Comparison of ENCODE assay signal across 7 cellular contexts in genomic region chr22:43145371-43145770, GRCh38. TPM values are rescaled to one million over a fixed set of nuclear protein-coding genes. Genes with fewer than 3 reads are reported as not detected.
DNase-seq lines count a peak whose midpoint lies in the region; ATAC-seq and TF ChIP-seq lines count a peak whose summit lies in the region.
"Not testable (repeated sequence)": the region's sequence is repeated elsewhere in the genome, so short reads cannot be mapped to it uniquely, and the experiment has no call there.

No MANE protein-coding gene starts in this region.

- not testable (repeated sequence) for H3K36me3 Mint-ChIP-seq in T-helper 17 cell (ENCODE audit: low read depth)

- H3K4me3 ChIP-seq in HEK293 (ENCODE audit: low read depth, low read length); breast epithelium; esophagus squamous epithelium; spleen: not testable (repeated sequence)
- peak overlapping the region in 1 of 2 experiments; percentile 50 for H3K4me3 ChIP-seq in neutrophil (ENCODE audit: low read depth in 1 of 2, low read length in 1 of 2)

- H3K27me3 ChIP-seq in breast epithelium; esophagus squamous epithelium; neutrophil; spleen (replicated peaks in 1 of 7): not testable (repeated sequence)

- DNase-seq in T-helper 17 cell; breast epithelium (ENCODE audit: low spot score in 2 of 2); esophagus squamous epithelium (lab: John Stamatoyannopoulos, UW); spleen: not testable (repeated sequence)

- TF ChIP-seq POLR2A in breast epithelium (IDR thresholded peaks at IDR 0.05); esophagus squamous epithelium (IDR thresholded peaks at IDR 0.05); spleen (IDR thresholded peaks at IDR 0.05): not testable (repeated sequence)

- H3K4me3 Mint-ChIP-seq in T-helper 17 cell: not testable (repeated sequence)

- H3K4me1 Mint-ChIP-seq in T-helper 17 cell: not testable (repeated sequence)

- peak overlapping the region; percentile 32 for H3K27ac Mint-ChIP-seq in T-helper 17 cell

- not testable (repeated sequence) for H3K9me3 ChIP-seq in HEK293 (ENCODE audit: control insufficient read depth, insufficient read depth, low read depth, low read length); T-helper 17 cell (ENCODE audit: control insufficient read depth, low read length, poor library complexity, severe bottlenecking); breast epithelium; esophagus squamous epithelium; neutrophil; spleen

- intact Hi-C loops in breast epithelium (cut with DNase I; ENCODE audit: low total_unique reads); esophagus squamous epithelium (cut with DNase I); spleen (cut with DNase I; ENCODE audit: low total_unique reads): not testable (repeated sequence)

- CTCF ChIA-PET in HEK293 (lab: Yijun Ruan, JAX): interaction anchor here (0.6 to 1.2 kb wide), 4 partner anchors 14 to 582 kb away, joined by 3 to 4 read pairs (median 4); no protein-coding TSS in a partner anchor

- ATAC-seq in T-helper 17 cell: not testable (repeated sequence)

- POLR2A ChIA-PET in HEK293 (lab: Yijun Ruan, JAX): not testable (repeated sequence)

- H3K36me3 ChIP-seq in HEK293 (ENCODE audit: control insufficient read depth in 2 of 2, insufficient read depth in 1 of 2, low read length in 2 of 2) (peaks cover 4 to 10% of the 10 kb centered on the region in 2 experiments; a peak in 2 of 3 replicates), esophagus squamous epithelium (peaks cover 0 to 12% (median 6%) of the 10 kb centered on the region in 3 donors)
- not testable (repeated sequence) for H3K36me3 ChIP-seq in breast epithelium, neutrophil, spleen

- not testable (repeated sequence) for H3K27me3 Mint-ChIP-seq in T-helper 17 cell

- H3K4me1 ChIP-seq in HEK293 (ENCODE audit: control insufficient read depth, insufficient read depth, low read length); breast epithelium: not testable (repeated sequence)
- H3K4me1 ChIP-seq in esophagus squamous epithelium (peaks cover 23 to 83% (median 27%) of the 10 kb centered on the region in 3 donors), neutrophil (ENCODE audit: control insufficient read depth in 1 of 2, insufficient read depth in 1 of 2, low read depth in 1 of 2, low read length in 1 of 2) (peaks cover 78 to 80% of the 10 kb centered on the region in 2 experiments), spleen (peaks cover 7 to 91% (median 54%) of the 10 kb centered on the region in 6 donors)

- not testable (repeated sequence) for TF ChIP-seq CTCF in C4-2B (conservative IDR thresholded peaks at IDR 0.05); HEK293 (tag by site-specific recombination; IDR thresholded peaks at IDR 0.05); breast epithelium (IDR thresholded peaks at IDR 0.05); esophagus squamous epithelium (IDR thresholded peaks at IDR 0.05); neutrophil (IDR thresholded peaks at IDR 0.05); spleen (IDR thresholded peaks at IDR 0.05 in 8 of 11, conservative IDR thresholded peaks at IDR 0.05 in 3 of 11)

- WGBS in esophagus squamous epithelium, 2 donors: 77 to 85% methylated on average over 8 of the region's 8 CpGs
- WGBS in spleen, 5 donors: 92 to 98% (median 96%) methylated on average over 8 of the region's 8 CpGs

- H3K27ac ChIP-seq in C4-2B (peak overlapping the region; percentile 90), breast epithelium (peak overlapping the region; percentile 54 to 58), esophagus squamous epithelium (peak overlapping the region in 3 of 4 donors; percentile 70 to 87 (median 75)), neutrophil (peak overlapping the region; percentile 91), spleen (peak overlapping the region in 5 of 8 donors; percentile 67 to 96 (median 87))
- not testable (repeated sequence) for H3K27ac ChIP-seq in HEK293 (ENCODE audit: extremely low read depth, low read depth, low read length)

TF ChIP-seq in HEK293, 187 proteins besides CTCF, POLR2A, EP300 and RAD21:
- peak; percentile 60; the same call in 1 of the 2 replicates for TF ChIP-seq SCRT1 (tag by site-specific recombination; IDR thresholded peaks at IDR 0.05; ENCODE audit: borderline replicate concordance)
- TF ChIP-seq SCRT2 (tag by site-specific recombination; IDR thresholded peaks at IDR 0.05): peak; percentile 67

RNA-seq across cellular contexts. Expression of gene MCAT, which starts 2.2 kb away (rescaled TPM):
- total RNA-seq in T-helper 17 cell: 10 to 100 TPM; 16.5 to 19.2 TPM
- 10 to 100 TPM; 18.6 to 31.1 (median 26.2) TPM for total RNA-seq in breast epithelium
- 10 to 100 TPM; 17.1 to 26.7 (median 22.1) TPM for total RNA-seq in esophagus squamous epithelium
- 10 to 100 TPM in 5 of 7 donors, 1 to 10 TPM in 2; 8.3 to 25.3 (median 11.3) TPM for total RNA-seq in spleen
- 10 to 100 TPM in 2 of 3 donors, 1 to 10 TPM in 1; 7.6 to 13.0 (median 11.7) TPM for polyA plus RNA-seq in spleen

RNA-seq across cellular contexts. Expression of gene TSPO, which starts 6.0 kb away (rescaled TPM):
- 10 to 100 TPM; 74.1 to 89.1 TPM for total RNA-seq in T-helper 17 cell
- 100 to 1,000 TPM; 250 to 468 (median 284) TPM for total RNA-seq in breast epithelium
- total RNA-seq in esophagus squamous epithelium: 1,000 to 10,000 TPM in 1 of 4 donors, 100 to 1,000 TPM in 3; 737 to 1,827 (median 875) TPM
- 100 to 1,000 TPM in 6 of 7 donors, 10 to 100 TPM in 1; 90.1 to 596 (median 199) TPM for total RNA-seq in spleen
- polyA plus RNA-seq in spleen: 100 to 1,000 TPM; 115 to 182 (median 122) TPM

RNA-seq across cellular contexts. Expression of gene BIK, which starts 34.8 kb away (rescaled TPM):
- total RNA-seq in T-helper 17 cell: 1 to 10 TPM; 2.3 to 3.8 TPM
- total RNA-seq in breast epithelium: 10 to 100 TPM in 2 of 3 donors, not detected in 1; 22.6 to 25.0 TPM
- 10 to 100 TPM in 3 of 4 donors, 1 to 10 TPM in 1; 6.1 to 15.6 (median 13.5) TPM for total RNA-seq in esophagus squamous epithelium
- total RNA-seq in spleen: 1 to 10 TPM; 1.1 to 6.8 (median 2.5) TPM
- polyA plus RNA-seq in spleen: 10 to 100 TPM in 1 of 3 donors, 1 to 10 TPM in 2; 2.0 to 14.2 (median 2.1) TPM

RNA-seq across cellular contexts. Expression of gene TTLL12, which starts 41.6 kb away (rescaled TPM):
- total RNA-seq in T-helper 17 cell: 10 to 100 TPM; 12.8 to 17.8 TPM
- total RNA-seq in breast epithelium: 10 to 100 TPM; 25.9 to 36.0 (median 31.4) TPM
- 100 to 1,000 TPM; 109 to 211 (median 122) TPM for total RNA-seq in esophagus squamous epithelium
- 10 to 100 TPM; 16.6 to 21.6 (median 19.9) TPM for total RNA-seq in spleen
- 10 to 100 TPM in 2 of 3 donors, 1 to 10 TPM in 1; 8.7 to 19.3 (median 11.3) TPM for polyA plus RNA-seq in spleen

RNA-seq across cellular contexts. Expression of gene TTLL1, which starts 56.2 kb away (rescaled TPM):
- total RNA-seq in T-helper 17 cell (1 to 10 TPM; 3.3 to 5.9 TPM), breast epithelium (1 to 10 TPM; 4.6 to 6.4 (median 5.2) TPM), esophagus squamous epithelium (1 to 10 TPM; 1.8 to 7.2 (median 3.4) TPM), spleen (1 to 10 TPM; 2.9 to 5.6 (median 3.7) TPM)
- 1 to 10 TPM; 2.8 to 4.0 (median 3.5) TPM for polyA plus RNA-seq in spleen
